In the genomic region with DNA sequence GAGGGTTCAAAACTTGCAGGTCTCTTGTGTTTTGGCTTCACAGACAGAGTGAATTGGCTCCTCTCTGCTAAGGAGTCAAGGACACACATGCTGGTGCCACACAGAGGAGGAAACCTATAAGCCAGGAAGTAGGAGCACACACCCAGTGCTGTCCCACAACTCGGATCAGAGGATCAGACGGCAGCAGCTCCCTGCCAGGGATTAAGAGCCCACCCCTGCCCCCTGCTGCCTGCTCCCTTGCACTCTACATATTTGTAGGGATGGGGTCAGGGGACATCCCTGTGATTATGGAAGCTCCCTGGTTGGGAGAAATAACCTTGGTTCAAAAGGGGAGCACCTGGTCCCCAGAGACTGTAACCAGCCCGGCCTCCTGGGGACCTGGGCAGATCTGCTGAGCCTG, we compare ENCODE assay signal across 26 cellular contexts.
"Had no signal": no experiment of that assay in that cellular context is flagged by ENCODE, and none has a peak within 500 bp of the region (broad histone marks: within the 10 kb centered on the region; RNA-seq: fewer than 3 reads in every experiment).

No MANE protein-coding gene starts in this region.

- FAIRE-seq: small intestine, TTC549, urothelium cell line had no signal

- H3K36me3 ChIP-seq: heart right ventricle, ovary, sigmoid colon, thoracic aorta had no signal

- H3K9me3 Mint-ChIP-seq: activated CD8-positive, alpha-beta T cell treated with anti-CD3 and anti-CD28 coated beads for 36 hours; activated naive CD4-positive, alpha-beta T cell treated with anti-CD3 and anti-CD28 coated beads, Interleukin-2, amount 50 U/mL, for 24 hours; activated naive CD8-positive, alpha-beta T cell treated with anti-CD3 and anti-CD28 coated beads, Interleukin-2, amount 50 U/mL, for 24 hours; activated T-helper 2 cell treated with anti-CD3 and anti-CD28 coated beads, Interferon-gamma antibody, Interleukin-2, Interleukin-4, amounts not matched to agents 10 μg/mL and 5 μg/mL and 100 μg/mL, durations not matched to agents 14 hours and 24 hours and 36 hours; effector memory CD8-positive, alpha-beta T cell; natural killer cell; stimulated activated effector memory CD8-positive, alpha-beta T cell treated with anti-CD3 and anti-CD28 coated beads, Interleukin-12 subunit alpha, Interleukin-12 subunit beta, amount 100 ng/mL, for 72 hours; stimulated activated naive CD8-positive, alpha-beta T cell treated with anti-CD3 and anti-CD28 coated beads, Interleukin-15, Interleukin-2, amounts not matched to agents 100 ng/mL and 50 ng/mL, for 24 hours had no signal

- H3K4me3 Mint-ChIP-seq: activated CD8-positive, alpha-beta T cell treated with anti-CD3 and anti-CD28 coated beads for 36 hours; activated naive CD4-positive, alpha-beta T cell treated with anti-CD3 and anti-CD28 coated beads, Interleukin-2, amount 50 U/mL, for 24 hours; activated naive CD8-positive, alpha-beta T cell treated with anti-CD3 and anti-CD28 coated beads, Interleukin-2, amount 50 U/mL, for 24 hours; effector memory CD8-positive, alpha-beta T cell; natural killer cell; stimulated activated effector memory CD8-positive, alpha-beta T cell treated with anti-CD3 and anti-CD28 coated beads, Interleukin-12 subunit alpha, Interleukin-12 subunit beta, amount 100 ng/mL, for 72 hours; stimulated activated naive CD8-positive, alpha-beta T cell treated with anti-CD3 and anti-CD28 coated beads, Interleukin-15, Interleukin-2, amounts not matched to agents 100 ng/mL and 50 ng/mL, for 24 hours had no signal

- H3K36me3 Mint-ChIP-seq: activated naive CD4-positive, alpha-beta T cell treated with anti-CD3 and anti-CD28 coated beads, Interleukin-2, amount 50 U/mL, for 24 hours; natural killer cell; stimulated activated effector memory CD8-positive, alpha-beta T cell treated with anti-CD3 and anti-CD28 coated beads, Interleukin-12 subunit alpha, Interleukin-12 subunit beta, amount 100 ng/mL, for 72 hours had no signal

- H3K27me3 ChIP-seq: foreskin keratinocyte, ovary, sigmoid colon had no signal

- H3K27ac ChIP-seq: foreskin keratinocyte, heart right ventricle, ovary, sigmoid colon, thoracic aorta had no signal

- H3K9me3 ChIP-seq: ovary, sigmoid colon, thoracic aorta had no signal

- DNase-seq: activated CD4-positive, alpha-beta T cell treated with anti-CD3 and anti-CD28 coated beads for 1 hour; activated CD4-positive, alpha-beta T cell treated with anti-CD3 and anti-CD28 coated beads, Interleukin-2, amount 50 U/mL, for 1 hour; activated CD8-positive, alpha-beta T cell treated with anti-CD3 and anti-CD28 coated beads for 36 hours; activated naive CD8-positive, alpha-beta T cell treated with anti-CD3 and anti-CD28 coated beads, Interleukin-2, amount 50 U/mL, for 24 hours; activated T-cell treated with anti-CD3 and anti-CD28 coated beads, Interleukin-2, amount 50 U/mL, for 48 hours; amygdala; caudate nucleus; cortex of kidney; effector memory CD8-positive, alpha-beta T cell; foreskin keratinocyte; heart right ventricle; natural killer cell; ovary; sigmoid colon; small intestine; stimulated activated CD4-positive, alpha-beta T cell treated with anti-CD3 and anti-CD28 coated beads, Interleukin-4, amount 100 ng/mL, for 24 hours; T-helper 9 cell; trophoblast cell had no signal

- H3K27ac Mint-ChIP-seq: activated CD8-positive, alpha-beta T cell treated with anti-CD3 and anti-CD28 coated beads for 36 hours; activated naive CD4-positive, alpha-beta T cell treated with anti-CD3 and anti-CD28 coated beads, Interleukin-2, amount 50 U/mL, for 24 hours; activated naive CD8-positive, alpha-beta T cell treated with anti-CD3 and anti-CD28 coated beads, Interleukin-2, amount 50 U/mL, for 24 hours; activated T-helper 2 cell treated with anti-CD3 and anti-CD28 coated beads, Interferon-gamma antibody, Interleukin-2, Interleukin-4, amounts not matched to agents 10 μg/mL and 5 μg/mL and 100 μg/mL, durations not matched to agents 14 hours and 24 hours and 36 hours; natural killer cell; stimulated activated effector memory CD8-positive, alpha-beta T cell treated with anti-CD3 and anti-CD28 coated beads, Interleukin-12 subunit alpha, Interleukin-12 subunit beta, amount 100 ng/mL, for 72 hours; stimulated activated naive CD8-positive, alpha-beta T cell treated with anti-CD3 and anti-CD28 coated beads, Interleukin-15, Interleukin-2, amounts not matched to agents 100 ng/mL and 50 ng/mL, for 24 hours had no signal

- H3K4me3 ChIP-seq: heart right ventricle, ovary, sigmoid colon, thoracic aorta had no signal

- H3K27me3 Mint-ChIP-seq: activated CD8-positive, alpha-beta T cell treated with anti-CD3 and anti-CD28 coated beads for 36 hours had no signal

- H3K4me1 ChIP-seq: foreskin keratinocyte had no signal

- ATAC-seq: activated CD8-positive, alpha-beta T cell treated with anti-CD3 and anti-CD28 coated beads for 36 hours; activated naive CD8-positive, alpha-beta T cell treated with anti-CD3 and anti-CD28 coated beads, Interleukin-2, amount 50 U/mL, for 24 hours; effector memory CD8-positive, alpha-beta T cell; esophagus mucosa; foreskin keratinocyte; heart right ventricle; natural killer cell; stimulated activated effector memory CD8-positive, alpha-beta T cell treated with anti-CD3 and anti-CD28 coated beads, Interleukin-12 subunit alpha, Interleukin-12 subunit beta, amount 100 ng/mL, for 72 hours had no signal
